ENCODE assay signal across 20 cellular contexts in the genomic region with DNA sequence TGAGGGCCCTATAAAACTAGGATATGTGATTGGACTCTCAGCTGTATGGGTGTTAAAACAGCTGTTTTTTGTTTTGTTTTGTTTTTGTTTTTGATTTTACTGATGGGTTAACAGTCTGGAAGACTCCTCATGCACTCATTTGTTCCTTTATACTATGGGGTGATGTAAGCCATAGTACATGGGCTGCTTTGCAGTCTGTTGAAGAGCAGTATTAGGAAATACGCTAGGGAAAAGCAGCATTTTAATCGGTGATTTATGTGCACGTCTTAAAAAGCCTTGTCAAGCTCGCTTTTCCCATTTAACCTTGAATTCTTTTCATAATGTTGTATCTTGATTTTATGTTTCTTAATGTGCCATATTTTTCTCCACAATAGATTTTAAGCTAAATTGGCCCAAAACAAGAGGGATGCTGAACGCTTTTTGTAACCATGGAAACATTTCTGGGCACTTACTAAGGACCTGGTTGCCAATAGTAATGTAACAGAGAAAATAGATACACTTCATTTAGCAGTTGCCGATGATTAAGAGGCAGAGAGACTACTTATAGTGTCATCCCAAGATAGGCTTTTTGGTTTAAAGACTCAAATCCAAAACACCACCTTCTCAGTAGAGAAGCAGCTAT.
"Had no signal": no experiment of that assay in that cellular context is flagged by ENCODE, and none has a peak within 500 bp of the region (broad histone marks: within the 10 kb centered on the region; RNA-seq: fewer than 3 reads in every experiment).

No MANE protein-coding gene starts in this region.

- H3K36me3 ChIP-seq: brain microvascular endothelial cell, ovary, upper lobe of right lung had no signal

- H2AFZ ChIP-seq: hepatocyte had no signal

- ATAC-seq: activated T-cell treated with anti-CD3 and anti-CD28 coated beads, Interleukin-2, amount 50 U/mL, for 72 hours; left lobe of liver; sciatic nerve; stimulated activated naive CD8-positive, alpha-beta T cell treated with anti-CD3 and anti-CD28 coated beads, Interleukin-15, amount 100 ng/mL, for 72 hours; upper lobe of right lung had no signal

- H3K27me3 Mint-ChIP-seq: dendritic cell treated with granulocyte-macrophage colony-stimulating factor and Interleukin-4, amounts not matched to agents 40 ng/mL and 50 ng/mL, for 4 days had no signal

- H3K9me3 ChIP-seq: ovary, testis, upper lobe of right lung had no signal

- H3K4me2 ChIP-seq: hepatocyte had no signal

- H3K27ac ChIP-seq: brain microvascular endothelial cell, hepatocyte, ovary, testis, upper lobe of right lung had no signal

- H3K4me1 Mint-ChIP-seq: activated CD4-positive, alpha-beta T cell treated with anti-CD3 and anti-CD28 coated beads, Interleukin-2, amount 10 ng/mL, durations not matched to agents 24 days and 14 days had no signal

- H3K27ac Mint-ChIP-seq: activated CD4-positive, alpha-beta T cell treated with anti-CD3 and anti-CD28 coated beads, Interleukin-2, amount 10 ng/mL, durations not matched to agents 24 days and 14 days; activated naive CD8-positive, alpha-beta T cell; activated T-cell treated with anti-CD3 and anti-CD28 coated beads, Interleukin-2, amount 50 U/mL, for 72 hours; dendritic cell treated with granulocyte-macrophage colony-stimulating factor and Interleukin-4, amounts not matched to agents 40 ng/mL and 50 ng/mL, for 4 days; naive B cell; stimulated activated naive CD8-positive, alpha-beta T cell treated with anti-CD3 and anti-CD28 coated beads, Interleukin-15, amount 100 ng/mL, for 72 hours had no signal

- H3K4me1 ChIP-seq: testis, upper lobe of right lung had no signal

- H3K4me3 ChIP-seq: hepatocyte, ovary, testis, upper lobe of right lung had no signal

- H3K27me3 ChIP-seq: brain microvascular endothelial cell, ovary, testis, upper lobe of right lung had no signal

- H3K79me2 ChIP-seq: hepatocyte had no signal

- DNase-seq: activated CD4-positive, alpha-beta T cell treated with anti-CD3 and anti-CD28 coated beads, Interleukin-2, amount 10 ng/mL, durations not matched to agents 24 days and 14 days; activated CD4-positive, CD25-positive, alpha-beta regulatory T cell; activated CD8-positive, alpha-beta memory T cell treated with anti-CD3 and anti-CD28 coated beads, Interleukin-2, amount 50 U/mL, for 48 hours; activated gamma-delta T cell treated with Interleukin-2 at 50 U/mL for 16 hours; activated T-cell treated with anti-CD3 and anti-CD28 coated beads, Interleukin-2, amount 50 U/mL, for 72 hours; amygdala; brain microvascular endothelial cell; cerebellar nuclear complex; effector memory CD4-positive, alpha-beta T cell; mammary epithelial cell; naive B cell; ovary; stimulated activated naive CD8-positive, alpha-beta T cell treated with anti-CD3 and anti-CD28 coated beads, Interleukin-15, amount 100 ng/mL, for 72 hours; testis; upper lobe of right lung had no signal

- H3K4me3 Mint-ChIP-seq: activated CD4-positive, alpha-beta T cell treated with anti-CD3 and anti-CD28 coated beads, Interleukin-2, amount 10 ng/mL, durations not matched to agents 24 days and 14 days; activated naive CD8-positive, alpha-beta T cell; activated T-cell treated with anti-CD3 and anti-CD28 coated beads, Interleukin-2, amount 50 U/mL, for 72 hours; dendritic cell treated with granulocyte-macrophage colony-stimulating factor and Interleukin-4, amounts not matched to agents 40 ng/mL and 50 ng/mL, for 4 days; naive B cell; stimulated activated naive CD8-positive, alpha-beta T cell treated with anti-CD3 and anti-CD28 coated beads, Interleukin-15, amount 100 ng/mL, for 72 hours had no signal
